Comparison of ENCODE assay signal across 8 cellular contexts in genomic region chr3:194556086-194557056, GRCh38.
A peak's percentile ranks its signal among the peaks of the same experiment; 100 is the strongest.
DNase-seq lines count a peak whose midpoint lies in the region; ATAC-seq, FAIRE-seq and TF ChIP-seq lines count a peak whose summit lies in the region.

No MANE protein-coding gene starts in this region.

- no peak overlapping the region for H2BK5ac ChIP-seq in trophoblast cell (ENCODE audit: low read depth, low read length, poor library complexity)

- dilution Hi-C loops in endothelial cell of umbilical vein (cut with MboI; ENCODE audit: extremely low pct_ligation_motif_present, low sequenced_read_pairs): no loop called here

- H2AK5ac ChIP-seq in trophoblast cell (ENCODE audit: low read length): no peak overlapping the region

- H3K27me3 Mint-ChIP-seq in activated T-cell treated with anti-CD3 and anti-CD28 coated beads, Interleukin-2, amount 50 U/mL, for 24 hours: peaks cover 9% of the 10 kb centered on the region

- no peak for TF ChIP-seq RAD21 in SK-N-SH (IDR thresholded peaks at IDR 0.05; ENCODE audit: low read length)

- H4K91ac ChIP-seq in trophoblast cell (ENCODE audit: low read depth, low read length): no peak overlapping the region

- POLR2A ChIA-PET in SK-N-SH (lab: Yijun Ruan, JAX): interaction anchor here (1.1 kb wide), 1 partner anchor 30 kb away, joined by 4 read pairs; no protein-coding TSS in a partner anchor
- POLR2A ChIA-PET in endothelial cell of umbilical vein (lab: Charles Lee): interaction anchor here (0.7 kb wide), 1 partner anchor 30 kb away, joined by 3 read pairs; no protein-coding TSS in a partner anchor

- peaks cover 12% of the 10 kb centered on the region for H3K4me1 Mint-ChIP-seq in activated T-cell treated with anti-CD3 and anti-CD28 coated beads, Interleukin-2, amount 50 U/mL, for 24 hours (ENCODE audit: low read depth)

- H2AFZ ChIP-seq in SK-N-SH (ENCODE audit: low read depth): peak overlapping the region; percentile 33
- H2AFZ ChIP-seq in endothelial cell of umbilical vein (ENCODE audit: low read depth, low read length): peak overlapping the region; percentile 53
- H2AFZ ChIP-seq in trophoblast cell (ENCODE audit: insufficient read depth, low read length, poor library complexity): no peak overlapping the region

- TF ChIP-seq EP300 in SK-N-SH (IDR thresholded peaks at IDR 0.05; ENCODE audit: borderline replicate concordance in 1 of 2, low read depth in 1 of 2, low read length in 1 of 2) (no peak), stomach (IDR thresholded peaks at IDR 0.05) (no peak)

- H3K9me3 ChIP-seq in SK-N-SH: no peaks in the 10 kb centered on the region
- H3K9me3 ChIP-seq in endothelial cell of umbilical vein (replicated peaks; ENCODE audit: control insufficient read depth, insufficient read depth, low read length): no peaks in the 10 kb centered on the region
- H3K9me3 ChIP-seq in stomach: no peaks in the 10 kb centered on the region
- H3K9me3 ChIP-seq in trophoblast cell (ENCODE audit: insufficient read depth, low read depth, low read length): no peaks in the 10 kb centered on the region

- H3K4me3 Mint-ChIP-seq in activated T-cell treated with anti-CD3 and anti-CD28 coated beads, Interleukin-2, amount 50 U/mL, for 24 hours: peak overlapping the region; percentile 64

- H3K79me1 ChIP-seq in trophoblast cell (ENCODE audit: low read length): no peaks in the 10 kb centered on the region

- H3K36me3 ChIP-seq in SK-N-SH (replicated peaks in 1 of 2; ENCODE audit: control insufficient read depth in 1 of 2, insufficient read depth in 2 of 2, low read length in 1 of 2) (no peaks in the 10 kb centered on the region), endothelial cell of umbilical vein (ENCODE audit: control insufficient read depth in 2 of 2, extremely low read depth in 1 of 2, insufficient read depth in 2 of 2, low read length in 2 of 2) (no peaks in the 10 kb centered on the region), stomach (no peaks in the 10 kb centered on the region), trophoblast cell (ENCODE audit: control insufficient read depth in 1 of 2, insufficient read depth in 2 of 2, low read length in 2 of 2) (no peaks in the 10 kb centered on the region)

- H3K23ac ChIP-seq in trophoblast cell (ENCODE audit: low read length): no peak overlapping the region

- H3K27ac ChIP-seq in SK-N-SH (ENCODE audit: low read depth in 2 of 2, low read length in 1 of 2) (peak overlapping the region in 1 of 2 experiments; percentile 89; a peak in 2 of 4 replicates), endothelial cell of umbilical vein (ENCODE audit: insufficient read depth, low read depth, low read length) (peak overlapping the region; percentile 21), stomach (peak overlapping the region in 1 of 5 donors; percentile 6), trophoblast cell (ENCODE audit: low read depth, low read length) (no peak overlapping the region)

- FAIRE-seq in endothelial cell of umbilical vein (lab: Jason Lieb, UNC): peak; percentile 65

- TF ChIP-seq POLR2A in endothelial cell of umbilical vein (IDR thresholded peaks at IDR 0.05; ENCODE audit: low read depth, low read length): no peak
- TF ChIP-seq POLR2A in stomach (IDR thresholded peaks at IDR 0.05): no peak

- 81% methylated on average over 12 of the region's 13 CpGs for WGBS in SK-N-SH (ENCODE audit: low lambda C conversion rate)
- WGBS in stomach, 5 donors: 46 to 54% (median 48%) methylated on average over 13 of the region's 13 CpGs
- WGBS in trophoblast cell (ENCODE audit: extremely low coverage, insufficient coverage, insufficient read length): no CpG with 5 or more reads among the region's 13 CpGs

- H3K4me3 ChIP-seq in SK-N-SH (ENCODE audit: low read depth in 2 of 2, low read length in 1 of 2): no peak overlapping the region
- no peak overlapping the region for H3K4me3 ChIP-seq in endothelial cell of umbilical vein (replicated peaks in 1 of 3; ENCODE audit: insufficient read depth in 1 of 3, low read depth in 1 of 3, low read length in 3 of 3)
- peak overlapping the region in 3 of 4 donors; percentile 2 to 29 (median 18) for H3K4me3 ChIP-seq in stomach
- no peak overlapping the region for H3K4me3 ChIP-seq in trophoblast cell (ENCODE audit: low read depth, low read length)

- H3K9me3 Mint-ChIP-seq in activated T-cell treated with anti-CD3 and anti-CD28 coated beads, Interleukin-2, amount 50 U/mL, for 24 hours: no peaks in the 10 kb centered on the region

- H3K4ac ChIP-seq in trophoblast cell (ENCODE audit: low read depth, low read length): no peak overlapping the region

- H3K18ac ChIP-seq in trophoblast cell (ENCODE audit: low read length): no peak overlapping the region

- no peaks in the 10 kb centered on the region for H3K9me2 ChIP-seq in SK-N-SH

- no peaks in the 10 kb centered on the region for H3K36me3 Mint-ChIP-seq in activated T-cell treated with anti-CD3 and anti-CD28 coated beads, Interleukin-2, amount 50 U/mL, for 24 hours (ENCODE audit: low read depth)

- no peaks in the 10 kb centered on the region for H3K9me1 ChIP-seq in endothelial cell of umbilical vein (replicated peaks; ENCODE audit: control insufficient read depth, extremely low read depth, insufficient read depth, low read length)

- ATAC-seq in HG03342 (IDR thresholded peaks at IDR 0.05; ENCODE audit: unreplicated experiment): no peak

- peaks cover 0 to 34% of the 10 kb centered on the region in 2 experiments; a peak in 2 of 4 replicates for H3K4me1 ChIP-seq in SK-N-SH (ENCODE audit: control insufficient read depth in 1 of 2, insufficient read depth in 2 of 2, low read depth in 1 of 2, low read length in 1 of 2)
- peaks cover 19% of the 10 kb centered on the region for H3K4me1 ChIP-seq in endothelial cell of umbilical vein (ENCODE audit: control insufficient read depth, extremely low read depth, insufficient read depth, low read length)
- peaks cover 0 to 6% (median 0%) of the 10 kb centered on the region in 4 donors for H3K4me1 ChIP-seq in stomach
- no peaks in the 10 kb centered on the region for H3K4me1 ChIP-seq in trophoblast cell (ENCODE audit: control insufficient read depth in 1 of 2, insufficient read depth in 2 of 2, low read length in 2 of 2)

- no peak overlapping the region for H2BK12ac ChIP-seq in trophoblast cell (ENCODE audit: low read length)

- H4K8ac ChIP-seq in trophoblast cell (ENCODE audit: low read depth, low read length): no peak overlapping the region

- intact Hi-C loops in endothelial cell of umbilical vein (cut with micrococcal nuclease): no loop called here
- intact Hi-C loops in stomach (cut with DNase I; ENCODE audit: low total_unique reads): no loop called here

- CTCF ChIA-PET in SK-N-SH (lab: Yijun Ruan, JAX) (interaction anchor here (1.1 kb wide), 1 partner anchor 70 kb away, joined by 3 read pairs; no protein-coding TSS in a partner anchor), endothelial cell of umbilical vein (lab: Charles Lee) (interaction anchor here (0.8 to 1.9 kb wide), 9 partner anchors 10 to 84 kb away, joined by 3 to 8 read pairs (median 4); no protein-coding TSS in a partner anchor)

- DNase-seq in activated T-cell treated with anti-CD3 and anti-CD28 coated beads, Interleukin-2, amount 50 U/mL, for 24 hours: no peak
- DNase-seq in activated T-cell treated with anti-CD3 and anti-CD28 coated beads, Interleukin-2, amount 50 U/mL, for 48 hours: no peak
- DNase-seq in SK-N-SH (no peak), endothelial cell of umbilical vein (ENCODE audit: low read depth, low spot score) (peak; percentile 43), stomach (no peak), GOT3 (lab: John Stamatoyannopoulos, UW) (no peak), trophoblast cell (no peak)

- H3K9ac ChIP-seq in SK-N-SH (peak overlapping the region; percentile 22; the same call in 1 of the 2 replicates), endothelial cell of umbilical vein (replicated peaks; ENCODE audit: extremely low read depth, insufficient read depth, low read length) (no peak overlapping the region), trophoblast cell (ENCODE audit: low read length) (no peak overlapping the region)

- TF ChIP-seq CTCF in SK-N-SH (IDR thresholded peaks at IDR 0.05) (no peak), endothelial cell of umbilical vein (IDR thresholded peaks at IDR 0.05; ENCODE audit: extremely low read depth in 1 of 2, insufficient read depth in 1 of 2, low read depth in 1 of 2, low read length in 2 of 2) (no peak), stomach (IDR thresholded peaks at IDR 0.05) (no peak)

- H3K4me2 ChIP-seq in SK-N-SH (peak overlapping the region; percentile 48), endothelial cell of umbilical vein (ENCODE audit: insufficient read depth, low read length) (peak overlapping the region; percentile 3), trophoblast cell (ENCODE audit: low read length) (no peak overlapping the region)

- no peak overlapping the region for H3K14ac ChIP-seq in trophoblast cell (ENCODE audit: low read length)

- H3F3A ChIP-seq in SK-N-SH (replicated peaks; ENCODE audit: insufficient read depth): peaks cover 43% of the 10 kb centered on the region

- no peaks in the 10 kb centered on the region for H4K20me1 ChIP-seq in SK-N-SH (ENCODE audit: insufficient read depth)
- H4K20me1 ChIP-seq in endothelial cell of umbilical vein (replicated peaks; ENCODE audit: control insufficient read depth, extremely low read depth, insufficient read depth, low read length): no peaks in the 10 kb centered on the region

- no peaks in the 10 kb centered on the region for H3K27me3 ChIP-seq in SK-N-SH (ENCODE audit: insufficient read depth)
- no peaks in the 10 kb centered on the region for H3K27me3 ChIP-seq in endothelial cell of umbilical vein (ENCODE audit: control insufficient read depth in 2 of 2, insufficient read depth in 2 of 2, low read length in 2 of 2)
- no peaks in the 10 kb centered on the region for H3K27me3 ChIP-seq in stomach
- H3K27me3 ChIP-seq in trophoblast cell (ENCODE audit: insufficient read depth, low read length): no peaks in the 10 kb centered on the region

- no peak overlapping the region for H2BK120ac ChIP-seq in trophoblast cell (ENCODE audit: insufficient read depth, low read length, poor library complexity)

- BruUV-seq in endothelial cell of umbilical vein (replicated peaks; lab: Mats Ljungman, UMichigan): TSS peak; percentile 19

- H3K79me2 ChIP-seq in SK-N-SH (ENCODE audit: insufficient read depth) (no peaks in the 10 kb centered on the region), endothelial cell of umbilical vein (ENCODE audit: control insufficient read depth, insufficient read depth, low read length) (no peaks in the 10 kb centered on the region), trophoblast cell (ENCODE audit: control insufficient read depth, insufficient read depth, low read length, poor library complexity) (no peaks in the 10 kb centered on the region)

- H4K12ac ChIP-seq in trophoblast cell (ENCODE audit: low read depth, low read length): no peak overlapping the region

- H3K27ac Mint-ChIP-seq in activated T-cell treated with anti-CD3 and anti-CD28 coated beads, Interleukin-2, amount 50 U/mL, for 24 hours: peak overlapping the region; percentile 84

TF ChIP-seq in SK-N-SH, 30 proteins besides CTCF, POLR2A, EP300 and RAD21 (continues in another document):
- TF ChIP-seq TCF12 (IDR thresholded peaks at IDR 0.05) (0 out of 2 replicates have a peak, but pooled peaks have one; percentile 6), FOXM1 (IDR thresholded peaks at IDR 0.05; ENCODE audit: low read depth) (no peak)

TF ChIP-seq in endothelial cell of umbilical vein, 7 proteins besides CTCF, POLR2A, EP300 and RAD21 (continues in another document):
- TF ChIP-seq EZH2 (IDR thresholded peaks at IDR 0.05; ENCODE audit: borderline replicate concordance, low read depth, low read length, severe bottlenecking): no peak

Comparison
In these comparisons a context has a peak if more than half of its experiments do, and no peak if none do; other contexts are left out.
1. H3K4me3 ChIP-seq: peak in stomach (3 of 4); none in SK-N-SH (0 of 2), endothelial cell of umbilical vein (0 of 3) and trophoblast cell (single experiment).